Comparison of ENCODE assay signal across 18 cellular contexts in the genomic region with DNA sequence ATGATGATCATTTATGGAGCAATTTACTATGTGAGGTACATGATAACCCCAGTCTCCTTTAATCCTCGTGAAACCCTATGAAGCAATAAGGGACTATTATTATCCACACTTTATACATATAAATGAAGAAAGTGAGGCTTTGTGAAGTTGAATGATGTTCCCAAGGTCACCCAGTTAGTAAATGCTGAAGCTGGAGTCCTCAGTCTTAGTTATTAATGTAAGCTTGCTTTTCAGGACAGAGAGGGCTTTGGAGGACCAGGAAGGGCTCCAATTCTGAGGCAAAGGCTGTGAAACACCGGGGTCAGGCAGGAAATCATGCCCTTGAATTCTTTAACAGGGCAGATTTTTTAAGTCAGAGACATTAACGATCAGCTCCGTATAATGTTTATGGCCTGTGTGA.
"Had no signal": no experiment of that assay in that cellular context is flagged by ENCODE, and none has a peak within 500 bp of the region (broad histone marks: within the 10 kb centered on the region; RNA-seq: fewer than 3 reads in every experiment).

No MANE protein-coding gene starts in this region.

- FAIRE-seq: astrocyte, urothelium cell line had no signal

- DNase-seq: activated CD4-positive, alpha-beta T cell treated with anti-CD3 and anti-CD28 coated beads, Interleukin-2, amount 50 U/mL, for 4 hours; activated CD4-positive, CD25-positive, alpha-beta regulatory T cell treated with anti-CD3 and anti-CD28 coated beads, Interleukin-2, amount 50 U/mL, for 72 hours; activated naive CD4-positive, alpha-beta T cell; activated naive CD8-positive, alpha-beta T cell treated with anti-CD3 and anti-CD28 coated beads, Interleukin-2, amount 50 U/mL, for 24 hours; activated T-cell treated with anti-CD3 and anti-CD28 coated beads, Interleukin-2, amount 50 U/mL, for 48 hours; central memory CD4-positive, alpha-beta T cell; cortex of kidney; effector memory CD4-positive, alpha-beta T cell; hypothalamus; left cardiac atrium; natural killer cell; occipital lobe; stimulated activated CD4-positive, alpha-beta T cell treated with anti-CD3 and anti-CD28 coated beads, Interleukin-2, amount 100 ng/mL, for 24 hours; stimulated activated naive CD8-positive, alpha-beta T cell treated with anti-CD3 and anti-CD28 coated beads, Interleukin-15, Interleukin-2, amounts not matched to agents 100 U/mL and 50 U/mL, for 24 hours had no signal

- H3K4me3 Mint-ChIP-seq: activated naive CD8-positive, alpha-beta T cell treated with anti-CD3 and anti-CD28 coated beads, Interleukin-2, amount 50 U/mL, for 24 hours; natural killer cell; T-helper 2 cell treated with Interferon-gamma antibody and Interleukin-4, amounts not matched to agents 5 μg/mL and 100 μg/mL, for 36 hours had no signal

- H3K27me3 Mint-ChIP-seq: activated naive CD8-positive, alpha-beta T cell treated with anti-CD3 and anti-CD28 coated beads, Interleukin-2, amount 50 U/mL, for 24 hours had no signal

- H3K27ac Mint-ChIP-seq: T-helper 2 cell treated with Interferon-gamma antibody and Interleukin-4, amounts not matched to agents 5 μg/mL and 100 μg/mL, for 36 hours had no signal

- ATAC-seq: activated naive CD8-positive, alpha-beta T cell treated with anti-CD3 and anti-CD28 coated beads, Interleukin-2, amount 50 U/mL, for 24 hours; left cardiac atrium; natural killer cell; sciatic nerve; stimulated activated naive CD8-positive, alpha-beta T cell treated with anti-CD3 and anti-CD28 coated beads, Interleukin-15, Interleukin-2, amounts not matched to agents 100 U/mL and 50 U/mL, for 24 hours had no signal

- H3K36me3 Mint-ChIP-seq: natural killer cell had no signal

- H3K9me3 Mint-ChIP-seq: activated naive CD8-positive, alpha-beta T cell treated with anti-CD3 and anti-CD28 coated beads, Interleukin-2, amount 50 U/mL, for 24 hours; natural killer cell; T-helper 2 cell treated with Interferon-gamma antibody and Interleukin-4, amounts not matched to agents 5 μg/mL and 100 μg/mL, for 36 hours had no signal
